1 cellular context compared by ENCODE assay signal in the genomic region with DNA sequence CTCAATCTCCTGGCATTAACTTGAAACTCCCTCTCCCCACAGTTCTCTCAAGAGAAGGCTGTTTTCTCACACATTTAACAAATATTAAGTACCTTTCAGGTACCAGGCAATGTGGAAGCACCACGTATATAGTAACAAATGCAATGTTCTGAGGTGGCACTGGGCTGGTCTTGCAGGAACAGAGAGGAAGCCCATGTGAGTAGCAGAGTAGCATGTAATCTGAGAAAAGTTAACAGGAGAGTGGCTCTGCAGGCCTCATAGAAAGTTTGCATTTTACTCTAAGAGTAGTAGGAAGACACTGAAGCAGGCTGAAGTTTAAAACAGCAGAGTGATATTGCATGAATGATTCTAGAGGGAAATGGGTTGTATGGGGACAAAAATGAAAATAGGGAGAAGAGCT.
TF ChIP-seq lines count a peak whose summit lies in the region.

No MANE protein-coding gene starts in this region.

TF ChIP-seq in SK-N-SH, 30 proteins besides CTCF, POLR2A, EP300 and RAD21 (continued from another document):
- TF ChIP-seq, protein P1, sequence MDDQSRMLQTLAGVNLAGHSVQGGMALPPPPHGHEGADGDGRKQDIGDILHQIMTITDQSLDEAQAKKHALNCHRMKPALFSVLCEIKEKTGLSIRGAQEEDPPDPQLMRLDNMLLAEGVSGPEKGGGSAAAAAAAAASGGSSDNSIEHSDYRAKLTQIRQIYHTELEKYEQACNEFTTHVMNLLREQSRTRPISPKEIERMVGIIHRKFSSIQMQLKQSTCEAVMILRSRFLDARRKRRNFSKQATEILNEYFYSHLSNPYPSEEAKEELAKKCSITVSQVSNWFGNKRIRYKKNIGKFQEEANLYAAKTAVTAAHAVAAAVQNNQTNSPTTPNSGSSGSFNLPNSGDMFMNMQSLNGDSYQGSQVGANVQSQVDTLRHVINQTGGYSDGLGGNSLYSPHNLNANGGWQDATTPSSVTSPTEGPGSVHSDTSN (IDR thresholded peaks at IDR 0.05) = no peak
- TF ChIP-seq TAF1 (IDR thresholded peaks at IDR 0.05; ENCODE audit: borderline replicate concordance, low read depth, low read length) (no peak), SIN3A (IDR thresholded peaks at IDR 0.05; ENCODE audit: borderline replicate concordance, low read depth, low read length) (no peak)
TF ChIP-seq in SK-N-SH: peak in this region for 0.
